Comparison of ENCODE assay signal across 19 cellular contexts in genomic region chr21:25834376-25834775, GRCh38.
"Had no signal": no experiment of that assay in that cellular context is flagged by ENCODE, and none has a peak within 500 bp of the region (broad histone marks: within the 10 kb centered on the region; RNA-seq: fewer than 3 reads in every experiment).

No MANE protein-coding gene starts in this region.

- H3K36me3 Mint-ChIP-seq: stimulated activated memory B cell treated with anti-CD40 and anti-IgM and Interleukin-4, amounts not matched to agents 10 μg/mL and 1 μg/mL and 100 μg/mL, for 72 hours had no signal

- H3K27ac ChIP-seq: coronary artery, heart left ventricle, left lung, neutrophil, tibial artery, vagina had no signal

- H3K4me1 ChIP-seq: body of pancreas, heart left ventricle, left lung, tibial artery, vagina had no signal

- ATAC-seq: activated CD8-positive, alpha-beta T cell treated with anti-CD3 and anti-CD28 coated beads for 36 hours; activated T-cell treated with anti-CD3 and anti-CD28 coated beads, Interleukin-2, amount 50 U/mL, for 4 hours; body of pancreas; heart left ventricle; left lung; naive thymus-derived CD8-positive, alpha-beta T cell; stimulated activated memory B cell treated with anti-CD40 and anti-IgM and Interleukin-4, amounts not matched to agents 10 μg/mL and 1 μg/mL and 100 μg/mL, for 72 hours; WTC11 had no signal

- H3K27ac Mint-ChIP-seq: activated CD8-positive, alpha-beta T cell treated with anti-CD3 and anti-CD28 coated beads for 36 hours; naive thymus-derived CD8-positive, alpha-beta T cell; stimulated activated memory B cell treated with anti-CD40 and anti-IgM and Interleukin-4, amounts not matched to agents 10 μg/mL and 1 μg/mL and 100 μg/mL, for 72 hours; WTC11 had no signal

- H3K4me3 ChIP-seq: body of pancreas, coronary artery, heart left ventricle, left lung, tibial artery, vagina had no signal

- H3K4me1 Mint-ChIP-seq: central memory CD8-positive, alpha-beta T cell; naive thymus-derived CD8-positive, alpha-beta T cell; stimulated activated memory B cell treated with anti-CD40 and anti-IgM and Interleukin-4, amounts not matched to agents 10 μg/mL and 1 μg/mL and 100 μg/mL, for 72 hours; WTC11 had no signal

- DNase-seq: activated CD4-positive, alpha-beta T cell treated with anti-CD3 and anti-CD28 coated beads for 48 hours; activated CD8-positive, alpha-beta T cell treated with anti-CD3 and anti-CD28 coated beads for 36 hours; activated effector memory CD4-positive, alpha-beta T cell treated with Interleukin-2 at 50 U/mL for 16 hours; activated naive CD4-positive, alpha-beta T cell treated with anti-CD3 and anti-CD28 coated beads, Interleukin-2, amount 50 U/mL, for 16 hours; activated T-cell treated with anti-CD3 and anti-CD28 coated beads, Interleukin-2, amount 50 U/mL, for 4 hours; body of pancreas; effector CD4-positive, alpha-beta T cell; heart left ventricle; left lung; naive thymus-derived CD8-positive, alpha-beta T cell; stimulated activated CD4-positive, alpha-beta T cell treated with anti-CD3 and anti-CD28 coated beads, Interleukin-2, amount 100 ng/mL, for 48 hours; T-helper 2 cell; tibial artery had no signal

- H3K27me3 Mint-ChIP-seq: activated CD8-positive, alpha-beta T cell treated with anti-CD3 and anti-CD28 coated beads for 36 hours had no signal

- H3K9me3 ChIP-seq: body of pancreas, neutrophil, vagina had no signal

- H3K36me3 ChIP-seq: heart left ventricle, left lung, neutrophil, tibial artery, vagina had no signal

- H3K4me3 Mint-ChIP-seq: activated CD8-positive, alpha-beta T cell treated with anti-CD3 and anti-CD28 coated beads for 36 hours; activated T-cell treated with anti-CD3 and anti-CD28 coated beads, Interleukin-2, amount 50 U/mL, for 4 hours; central memory CD8-positive, alpha-beta T cell; naive thymus-derived CD8-positive, alpha-beta T cell; stimulated activated memory B cell treated with anti-CD40 and anti-IgM and Interleukin-4, amounts not matched to agents 10 μg/mL and 1 μg/mL and 100 μg/mL, for 72 hours; WTC11 had no signal

- H3K27me3 ChIP-seq: body of pancreas, heart left ventricle, left lung, neutrophil, tibial artery, vagina had no signal
